In genomic region chr6:85678602-85679444, GRCh38 we compare ENCODE assay signal across 1 cellular context.
TF ChIP-seq lines count a peak whose summit lies in the region.

No MANE protein-coding gene starts in this region.

TF ChIP-seq in K562, 482 proteins besides CTCF, POLR2A, EP300 and RAD21 (continued from another document and continues in another):
- TF ChIP-seq, protein P1, sequence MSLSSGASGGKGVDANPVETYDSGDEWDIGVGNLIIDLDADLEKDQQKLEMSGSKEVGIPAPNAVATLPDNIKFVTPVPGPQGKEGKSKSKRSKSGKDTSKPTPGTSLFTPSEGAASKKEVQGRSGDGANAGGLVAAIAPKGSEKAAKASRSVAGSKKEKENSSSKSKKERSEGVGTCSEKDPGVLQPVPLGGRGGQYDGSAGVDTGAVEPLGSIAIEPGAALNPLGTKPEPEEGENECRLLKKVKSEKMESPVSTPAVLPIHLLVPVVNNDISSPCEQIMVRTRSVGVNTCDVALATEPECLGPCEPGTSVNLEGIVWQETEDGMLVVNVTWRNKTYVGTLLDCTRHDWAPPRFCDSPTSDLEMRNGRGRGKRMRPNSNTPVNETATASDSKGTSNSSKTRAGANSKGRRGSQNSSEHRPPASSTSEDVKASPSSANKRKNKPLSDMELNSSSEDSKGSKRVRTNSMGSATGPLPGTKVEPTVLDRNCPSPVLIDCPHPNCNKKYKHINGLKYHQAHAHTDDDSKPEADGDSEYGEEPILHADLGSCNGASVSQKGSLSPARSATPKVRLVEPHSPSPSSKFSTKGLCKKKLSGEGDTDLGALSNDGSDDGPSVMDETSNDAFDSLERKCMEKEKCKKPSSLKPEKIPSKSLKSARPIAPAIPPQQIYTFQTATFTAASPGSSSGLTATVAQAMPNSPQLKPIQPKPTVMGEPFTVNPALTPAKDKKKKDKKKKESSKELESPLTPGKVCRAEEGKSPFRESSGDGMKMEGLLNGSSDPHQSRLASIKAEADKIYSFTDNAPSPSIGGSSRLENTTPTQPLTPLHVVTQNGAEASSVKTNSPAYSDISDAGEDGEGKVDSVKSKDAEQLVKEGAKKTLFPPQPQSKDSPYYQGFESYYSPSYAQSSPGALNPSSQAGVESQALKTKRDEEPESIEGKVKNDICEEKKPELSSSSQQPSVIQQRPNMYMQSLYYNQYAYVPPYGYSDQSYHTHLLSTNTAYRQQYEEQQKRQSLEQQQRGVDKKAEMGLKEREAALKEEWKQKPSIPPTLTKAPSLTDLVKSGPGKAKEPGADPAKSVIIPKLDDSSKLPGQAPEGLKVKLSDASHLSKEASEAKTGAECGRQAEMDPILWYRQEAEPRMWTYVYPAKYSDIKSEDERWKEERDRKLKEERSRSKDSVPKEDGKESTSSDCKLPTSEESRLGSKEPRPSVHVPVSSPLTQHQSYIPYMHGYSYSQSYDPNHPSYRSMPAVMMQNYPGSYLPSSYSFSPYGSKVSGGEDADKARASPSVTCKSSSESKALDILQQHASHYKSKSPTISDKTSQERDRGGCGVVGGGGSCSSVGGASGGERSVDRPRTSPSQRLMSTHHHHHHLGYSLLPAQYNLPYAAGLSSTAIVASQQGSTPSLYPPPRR (CRISPR knock-in tag; IDR thresholded peaks at IDR 0.05; ENCODE audit: borderline replicate concordance) = 0 out of 2 replicates have a peak, but pooled peaks have one; percentile 34
- TF ChIP-seq CAMTA2 (CRISPR knock-in tag; conservative IDR thresholded peaks at IDR 0.05) (no peak; the same call in 1 of the 2 replicates), XRCC3 (IDR thresholded peaks at IDR 0.05) (no peak), ZSCAN32 (CRISPR knock-in tag; IDR thresholded peaks at IDR 0.05) (no peak), BCL6 (CRISPR knock-in tag; IDR thresholded peaks at IDR 0.05) (no peak), SMAD3 (CRISPR knock-in tag; conservative IDR thresholded peaks at IDR 0.05) (no peak), NR3C1 (CRISPR knock-in tag; IDR thresholded peaks at IDR 0.05) (0 out of 2 replicates have a peak, but pooled peaks have one; percentile 60), SAP30 (IDR thresholded peaks at IDR 0.05; ENCODE audit: borderline replicate concordance, insufficient read depth, low read depth, low read length, poor library complexity, severe bottlenecking) (peak; percentile 90), DPF2 (IDR thresholded peaks at IDR 0.05) (no peak), ZNF507 (tag; conservative IDR thresholded peaks at IDR 0.05) (no peak), MXD1 (CRISPR knock-in tag; IDR thresholded peaks at IDR 0.05; ENCODE audit: borderline replicate concordance, poor library complexity, severe bottlenecking) (peak; percentile 54), POLR2H (tag; IDR thresholded peaks at IDR 0.05; ENCODE audit: low read depth) (peak; percentile 99), PTTG1 (tag; IDR thresholded peaks at IDR 0.05; ENCODE audit: low read depth) (no peak), ZNF699 (CRISPR knock-in tag; IDR thresholded peaks at IDR 0.05; ENCODE audit: insufficient replicate concordance) (no peak), TOE1 (IDR thresholded peaks at IDR 0.05; ENCODE audit: borderline replicate concordance) (peak; percentile 19; the same call in 1 of the 2 replicates), TOE1 (CRISPR knock-in tag; IDR thresholded peaks at IDR 0.05; ENCODE audit: borderline replicate concordance, low read depth) (0 out of 2 replicates have a peak, but pooled peaks have one; percentile 80), THAP7 (CRISPR knock-in tag; IDR thresholded peaks at IDR 0.05) (peak; percentile 90), EWSR1 (IDR thresholded peaks at IDR 0.05; ENCODE audit: borderline replicate concordance, low read depth, partially characterized antibody) (no peak), ZBED1 (IDR thresholded peaks at IDR 0.05) (peak; percentile 71; the same call in 1 of the 2 replicates), POU5F1 (IDR thresholded peaks at IDR 0.05; ENCODE audit: borderline replicate concordance, low read depth, low read length, partially characterized antibody) (no peak), EP400 (IDR thresholded peaks at IDR 0.05) (peak; percentile 97), BRF2 (IDR thresholded peaks at IDR 0.05; ENCODE audit: borderline replicate concordance, insufficient read depth, insufficient read length) (no peak), ETS2 (tag; IDR thresholded peaks at IDR 0.05; ENCODE audit: borderline replicate concordance, poor library complexity, severe bottlenecking) (no peak), PATZ1 (CRISPR knock-in tag; IDR thresholded peaks at IDR 0.05; ENCODE audit: borderline replicate concordance) (no peak), TCF7 (IDR thresholded peaks at IDR 0.05; ENCODE audit: borderline replicate concordance) (peak; percentile 70; the same call in 1 of the 2 replicates), BDP1 (IDR thresholded peaks at IDR 0.05; ENCODE audit: insufficient read depth, insufficient read length) (no peak), IRF1 (CRISPR knock-in tag; IDR thresholded peaks at IDR 0.05; ENCODE audit: borderline replicate concordance) (no peak)
- TF ChIP-seq, protein P2, sequence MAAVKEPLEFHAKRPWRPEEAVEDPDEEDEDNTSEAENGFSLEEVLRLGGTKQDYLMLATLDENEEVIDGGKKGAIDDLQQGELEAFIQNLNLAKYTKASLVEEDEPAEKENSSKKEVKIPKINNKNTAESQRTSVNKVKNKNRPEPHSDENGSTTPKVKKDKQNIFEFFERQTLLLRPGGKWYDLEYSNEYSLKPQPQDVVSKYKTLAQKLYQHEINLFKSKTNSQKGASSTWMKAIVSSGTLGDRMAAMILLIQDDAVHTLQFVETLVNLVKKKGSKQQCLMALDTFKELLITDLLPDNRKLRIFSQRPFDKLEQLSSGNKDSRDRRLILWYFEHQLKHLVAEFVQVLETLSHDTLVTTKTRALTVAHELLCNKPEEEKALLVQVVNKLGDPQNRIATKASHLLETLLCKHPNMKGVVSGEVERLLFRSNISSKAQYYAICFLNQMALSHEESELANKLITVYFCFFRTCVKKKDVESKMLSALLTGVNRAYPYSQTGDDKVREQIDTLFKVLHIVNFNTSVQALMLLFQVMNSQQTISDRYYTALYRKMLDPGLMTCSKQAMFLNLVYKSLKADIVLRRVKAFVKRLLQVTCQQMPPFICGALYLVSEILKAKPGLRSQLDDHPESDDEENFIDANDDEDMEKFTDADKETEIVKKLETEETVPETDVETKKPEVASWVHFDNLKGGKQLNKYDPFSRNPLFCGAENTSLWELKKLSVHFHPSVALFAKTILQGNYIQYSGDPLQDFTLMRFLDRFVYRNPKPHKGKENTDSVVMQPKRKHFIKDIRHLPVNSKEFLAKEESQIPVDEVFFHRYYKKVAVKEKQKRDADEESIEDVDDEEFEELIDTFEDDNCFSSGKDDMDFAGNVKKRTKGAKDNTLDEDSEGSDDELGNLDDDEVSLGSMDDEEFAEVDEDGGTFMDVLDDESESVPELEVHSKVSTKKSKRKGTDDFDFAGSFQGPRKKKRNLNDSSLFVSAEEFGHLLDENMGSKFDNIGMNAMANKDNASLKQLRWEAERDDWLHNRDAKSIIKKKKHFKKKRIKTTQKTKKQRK (IDR thresholded peaks at IDR 0.05; ENCODE audit: borderline replicate concordance, low read depth, low read length) = 0 out of 2 replicates have a peak, but pooled peaks have one; percentile 20
- TF ChIP-seq, protein P3, sequence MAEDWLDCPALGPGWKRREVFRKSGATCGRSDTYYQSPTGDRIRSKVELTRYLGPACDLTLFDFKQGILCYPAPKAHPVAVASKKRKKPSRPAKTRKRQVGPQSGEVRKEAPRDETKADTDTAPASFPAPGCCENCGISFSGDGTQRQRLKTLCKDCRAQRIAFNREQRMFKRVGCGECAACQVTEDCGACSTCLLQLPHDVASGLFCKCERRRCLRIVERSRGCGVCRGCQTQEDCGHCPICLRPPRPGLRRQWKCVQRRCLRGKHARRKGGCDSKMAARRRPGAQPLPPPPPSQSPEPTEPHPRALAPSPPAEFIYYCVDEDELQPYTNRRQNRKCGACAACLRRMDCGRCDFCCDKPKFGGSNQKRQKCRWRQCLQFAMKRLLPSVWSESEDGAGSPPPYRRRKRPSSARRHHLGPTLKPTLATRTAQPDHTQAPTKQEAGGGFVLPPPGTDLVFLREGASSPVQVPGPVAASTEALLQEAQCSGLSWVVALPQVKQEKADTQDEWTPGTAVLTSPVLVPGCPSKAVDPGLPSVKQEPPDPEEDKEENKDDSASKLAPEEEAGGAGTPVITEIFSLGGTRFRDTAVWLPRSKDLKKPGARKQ (CRISPR knock-in tag; IDR thresholded peaks at IDR 0.05) = no peak
- TF ChIP-seq, protein P4, sequence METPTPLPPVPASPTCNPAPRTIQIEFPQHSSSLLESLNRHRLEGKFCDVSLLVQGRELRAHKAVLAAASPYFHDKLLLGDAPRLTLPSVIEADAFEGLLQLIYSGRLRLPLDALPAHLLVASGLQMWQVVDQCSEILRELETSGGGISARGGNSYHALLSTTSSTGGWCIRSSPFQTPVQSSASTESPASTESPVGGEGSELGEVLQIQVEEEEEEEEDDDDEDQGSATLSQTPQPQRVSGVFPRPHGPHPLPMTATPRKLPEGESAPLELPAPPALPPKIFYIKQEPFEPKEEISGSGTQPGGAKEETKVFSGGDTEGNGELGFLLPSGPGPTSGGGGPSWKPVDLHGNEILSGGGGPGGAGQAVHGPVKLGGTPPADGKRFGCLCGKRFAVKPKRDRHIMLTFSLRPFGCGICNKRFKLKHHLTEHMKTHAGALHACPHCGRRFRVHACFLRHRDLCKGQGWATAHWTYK (CRISPR knock-in tag; IDR thresholded peaks at IDR 0.05) = no peak; the same call in 1 of the 2 replicates
- TF ChIP-seq, protein P5, sequence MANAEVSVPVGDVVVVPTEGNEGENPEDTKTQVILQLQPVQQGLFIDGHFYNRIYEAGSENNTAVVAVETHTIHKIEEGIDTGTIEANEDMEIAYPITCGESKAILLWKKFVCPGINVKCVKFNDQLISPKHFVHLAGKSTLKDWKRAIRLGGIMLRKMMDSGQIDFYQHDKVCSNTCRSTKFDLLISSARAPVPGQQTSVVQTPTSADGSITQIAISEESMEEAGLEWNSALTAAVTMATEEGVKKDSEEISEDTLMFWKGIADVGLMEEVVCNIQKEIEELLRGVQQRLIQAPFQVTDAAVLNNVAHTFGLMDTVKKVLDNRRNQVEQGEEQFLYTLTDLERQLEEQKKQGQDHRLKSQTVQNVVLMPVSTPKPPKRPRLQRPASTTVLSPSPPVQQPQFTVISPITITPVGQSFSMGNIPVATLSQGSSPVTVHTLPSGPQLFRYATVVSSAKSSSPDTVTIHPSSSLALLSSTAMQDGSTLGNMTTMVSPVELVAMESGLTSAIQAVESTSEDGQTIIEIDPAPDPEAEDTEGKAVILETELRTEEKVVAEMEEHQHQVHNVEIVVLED (CRISPR knock-in tag; IDR thresholded peaks at IDR 0.05) = peak; percentile 89
- TF ChIP-seq, protein P6, sequence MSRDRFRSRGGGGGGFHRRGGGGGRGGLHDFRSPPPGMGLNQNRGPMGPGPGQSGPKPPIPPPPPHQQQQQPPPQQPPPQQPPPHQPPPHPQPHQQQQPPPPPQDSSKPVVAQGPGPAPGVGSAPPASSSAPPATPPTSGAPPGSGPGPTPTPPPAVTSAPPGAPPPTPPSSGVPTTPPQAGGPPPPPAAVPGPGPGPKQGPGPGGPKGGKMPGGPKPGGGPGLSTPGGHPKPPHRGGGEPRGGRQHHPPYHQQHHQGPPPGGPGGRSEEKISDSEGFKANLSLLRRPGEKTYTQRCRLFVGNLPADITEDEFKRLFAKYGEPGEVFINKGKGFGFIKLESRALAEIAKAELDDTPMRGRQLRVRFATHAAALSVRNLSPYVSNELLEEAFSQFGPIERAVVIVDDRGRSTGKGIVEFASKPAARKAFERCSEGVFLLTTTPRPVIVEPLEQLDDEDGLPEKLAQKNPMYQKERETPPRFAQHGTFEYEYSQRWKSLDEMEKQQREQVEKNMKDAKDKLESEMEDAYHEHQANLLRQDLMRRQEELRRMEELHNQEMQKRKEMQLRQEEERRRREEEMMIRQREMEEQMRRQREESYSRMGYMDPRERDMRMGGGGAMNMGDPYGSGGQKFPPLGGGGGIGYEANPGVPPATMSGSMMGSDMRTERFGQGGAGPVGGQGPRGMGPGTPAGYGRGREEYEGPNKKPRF (IDR thresholded peaks at IDR 0.05; ENCODE audit: low read depth, low read length) = no peak
